ENCODE assay signal across 1 cellular context in genomic region chr6:31462964-31463940, GRCh38.
TF ChIP-seq lines count a peak whose summit lies in the region.

No MANE protein-coding gene starts in this region.

TF ChIP-seq in GM12878, 131 proteins besides CTCF, POLR2A, EP300 and RAD21 (continued from another document):
- TF ChIP-seq, protein P1, sequence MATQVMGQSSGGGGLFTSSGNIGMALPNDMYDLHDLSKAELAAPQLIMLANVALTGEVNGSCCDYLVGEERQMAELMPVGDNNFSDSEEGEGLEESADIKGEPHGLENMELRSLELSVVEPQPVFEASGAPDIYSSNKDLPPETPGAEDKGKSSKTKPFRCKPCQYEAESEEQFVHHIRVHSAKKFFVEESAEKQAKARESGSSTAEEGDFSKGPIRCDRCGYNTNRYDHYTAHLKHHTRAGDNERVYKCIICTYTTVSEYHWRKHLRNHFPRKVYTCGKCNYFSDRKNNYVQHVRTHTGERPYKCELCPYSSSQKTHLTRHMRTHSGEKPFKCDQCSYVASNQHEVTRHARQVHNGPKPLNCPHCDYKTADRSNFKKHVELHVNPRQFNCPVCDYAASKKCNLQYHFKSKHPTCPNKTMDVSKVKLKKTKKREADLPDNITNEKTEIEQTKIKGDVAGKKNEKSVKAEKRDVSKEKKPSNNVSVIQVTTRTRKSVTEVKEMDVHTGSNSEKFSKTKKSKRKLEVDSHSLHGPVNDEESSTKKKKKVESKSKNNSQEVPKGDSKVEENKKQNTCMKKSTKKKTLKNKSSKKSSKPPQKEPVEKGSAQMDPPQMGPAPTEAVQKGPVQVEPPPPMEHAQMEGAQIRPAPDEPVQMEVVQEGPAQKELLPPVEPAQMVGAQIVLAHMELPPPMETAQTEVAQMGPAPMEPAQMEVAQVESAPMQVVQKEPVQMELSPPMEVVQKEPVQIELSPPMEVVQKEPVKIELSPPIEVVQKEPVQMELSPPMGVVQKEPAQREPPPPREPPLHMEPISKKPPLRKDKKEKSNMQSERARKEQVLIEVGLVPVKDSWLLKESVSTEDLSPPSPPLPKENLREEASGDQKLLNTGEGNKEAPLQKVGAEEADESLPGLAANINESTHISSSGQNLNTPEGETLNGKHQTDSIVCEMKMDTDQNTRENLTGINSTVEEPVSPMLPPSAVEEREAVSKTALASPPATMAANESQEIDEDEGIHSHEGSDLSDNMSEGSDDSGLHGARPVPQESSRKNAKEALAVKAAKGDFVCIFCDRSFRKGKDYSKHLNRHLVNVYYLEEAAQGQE (IDR thresholded peaks at IDR 0.05; ENCODE audit: low read depth, low read length): no peak
- TF ChIP-seq SMAD5 (IDR thresholded peaks at IDR 0.05; ENCODE audit: low read depth): peak; percentile 89; the same call in 1 of the 2 replicates
- TF ChIP-seq, protein P2, sequence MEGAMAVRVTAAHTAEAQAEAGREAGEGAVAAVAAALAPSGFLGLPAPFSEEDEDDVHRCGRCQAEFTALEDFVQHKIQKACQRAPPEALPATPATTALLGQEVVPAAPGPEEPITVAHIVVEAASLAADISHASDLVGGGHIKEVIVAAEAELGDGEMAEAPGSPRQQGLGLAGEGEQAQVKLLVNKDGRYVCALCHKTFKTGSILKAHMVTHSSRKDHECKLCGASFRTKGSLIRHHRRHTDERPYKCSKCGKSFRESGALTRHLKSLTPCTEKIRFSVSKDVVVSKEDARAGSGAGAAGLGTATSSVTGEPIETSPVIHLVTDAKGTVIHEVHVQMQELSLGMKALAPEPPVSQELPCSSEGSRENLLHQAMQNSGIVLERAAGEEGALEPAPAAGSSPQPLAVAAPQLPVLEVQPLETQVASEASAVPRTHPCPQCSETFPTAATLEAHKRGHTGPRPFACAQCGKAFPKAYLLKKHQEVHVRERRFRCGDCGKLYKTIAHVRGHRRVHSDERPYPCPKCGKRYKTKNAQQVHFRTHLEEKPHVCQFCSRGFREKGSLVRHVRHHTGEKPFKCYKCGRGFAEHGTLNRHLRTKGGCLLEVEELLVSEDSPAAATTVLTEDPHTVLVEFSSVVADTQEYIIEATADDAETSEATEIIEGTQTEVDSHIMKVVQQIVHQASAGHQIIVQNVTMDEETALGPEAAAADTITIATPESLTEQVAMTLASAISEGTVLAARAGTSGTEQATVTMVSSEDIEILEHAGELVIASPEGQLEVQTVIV (IDR thresholded peaks at IDR 0.05; ENCODE audit: borderline replicate concordance, partially characterized antibody): no peak
- TF ChIP-seq SMARCA5 (IDR thresholded peaks at IDR 0.05): no peak
- TF ChIP-seq BHLHE40 (IDR thresholded peaks at IDR 0.05; ENCODE audit: borderline replicate concordance in 1 of 2, low read depth in 2 of 2, low read length in 1 of 2): peak; percentile 56 to 64; a peak in 3 of 4 replicates
- peak; percentile 83; the same call in 1 of the 2 replicates for TF ChIP-seq CBFB (IDR thresholded peaks at IDR 0.05; ENCODE audit: low read depth)
TF ChIP-seq in GM12878: peak in this region for 37.
